Comparison of ENCODE assay signal across 8 cellular contexts in the genomic region with DNA sequence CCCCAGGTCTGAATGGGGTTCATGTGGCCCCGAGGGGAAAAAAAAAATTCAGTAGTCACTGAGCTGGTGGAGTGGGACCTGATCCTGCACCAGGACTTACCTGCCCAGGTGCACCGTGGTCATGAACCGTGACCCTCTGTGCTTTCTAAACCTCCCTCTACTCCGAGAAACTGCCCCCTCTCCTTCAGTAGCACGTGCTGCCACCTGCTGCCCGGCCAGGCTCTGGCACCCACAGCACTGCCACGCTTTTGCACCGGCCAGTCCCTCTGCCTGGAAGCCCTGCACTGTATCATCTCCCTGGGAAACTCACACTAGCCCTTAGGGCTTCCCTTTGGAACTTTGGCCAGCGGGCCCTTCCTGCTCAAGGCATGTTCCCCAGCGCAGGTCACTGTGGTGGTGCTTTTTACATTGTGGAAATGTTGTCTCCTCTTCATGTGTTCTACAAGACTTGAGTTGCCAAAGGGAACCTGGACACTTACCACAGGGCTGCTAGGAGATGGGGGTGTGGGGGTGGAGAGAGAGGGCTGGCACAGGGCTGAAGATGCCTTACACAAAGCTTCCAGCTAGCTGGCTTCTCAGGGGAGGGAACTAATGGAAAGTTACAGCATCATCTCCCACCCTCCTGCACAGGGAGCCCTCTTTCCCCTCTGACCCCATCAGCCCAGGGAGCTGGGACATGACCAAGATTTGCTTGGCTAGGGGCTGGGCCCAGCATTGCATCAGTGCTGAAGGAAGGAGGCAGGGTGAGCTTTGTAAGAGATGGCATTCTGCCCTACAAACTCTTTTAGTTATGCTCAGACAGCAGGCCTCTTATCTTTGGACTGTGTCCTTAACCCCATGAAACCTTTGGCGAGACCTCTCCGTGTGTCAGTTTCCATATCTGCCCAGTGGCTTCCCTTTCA. TPM values are rescaled to one million over a fixed set of nuclear protein-coding genes. Genes with fewer than 3 reads are reported as not detected.
A peak's percentile ranks its signal among the peaks of the same experiment; 100 is the strongest.
DNase-seq lines count a peak whose midpoint lies in the region; ATAC-seq, FAIRE-seq and TF ChIP-seq lines count a peak whose summit lies in the region.

No MANE protein-coding gene starts in this region.

- CTCF ChIA-PET in K562 (lab: Yijun Ruan, JAX; ENCODE audit: low intra/inter-chr PET ratio) = no interaction called here

- H3K4me3 ChIP-seq in K562 (no peak overlapping the region), lower lobe of right lung (no peak overlapping the region), gastroesophageal sphincter (no peak overlapping the region)

- H3K27me3 ChIP-seq in K562 (ENCODE audit: control insufficient read depth in 2 of 2, insufficient read depth in 2 of 2, low read length in 2 of 2) (peaks cover 0 to 12% of the 10 kb centered on the region in 2 experiments; a peak in 1 of 5 replicates), lower lobe of right lung (ENCODE audit: low read depth) (peaks cover 44% of the 10 kb centered on the region), gastroesophageal sphincter (peaks cover 66% of the 10 kb centered on the region)

- H3K9me3 ChIP-seq in K562 (replicated peaks; ENCODE audit: control insufficient read depth, insufficient read depth, low read depth, low read length) = no peaks in the 10 kb centered on the region
- H3K9me3 ChIP-seq in lower lobe of right lung = no peaks in the 10 kb centered on the region
- H3K9me3 ChIP-seq in gastroesophageal sphincter = no peaks in the 10 kb centered on the region

- in situ Hi-C loops in K562 (cut with MboI) = no loop called here

- 2% methylated on average over 11 of the region's 12 CpGs for WGBS in K562 (ENCODE audit: insufficient coverage, low coverage, missing lambda C conversion rate)
- WGBS in gastroesophageal sphincter (ENCODE audit: low coverage in 1 of 2), 2 donors = 28 to 32% methylated on average over 8 to 9 of the region's 12 CpGs

- H3K9me1 ChIP-seq in K562 (ENCODE audit: control insufficient read depth, insufficient read depth, low read length) = no peaks in the 10 kb centered on the region

- DNase-seq in GM03348 (ENCODE audit: low spot score) (peak; percentile 49), K562 (ENCODE audit: extremely low read depth in 1 of 4, low spot score in 3 of 4) (peak; percentile 5 to 29 (median 26)), lower lobe of right lung (no peak), NCI-H2227 treated with DMSO at 0.1 percent for 48 hours (lab: John Stamatoyannopoulos, UW) (no peak)

- no peak for TF ChIP-seq EP300 in K562 (IDR thresholded peaks at IDR 0.05; ENCODE audit: low read length)
- TF ChIP-seq EP300 in gastroesophageal sphincter (IDR thresholded peaks at IDR 0.05) = no peak

- H4K20me1 ChIP-seq in K562 (replicated peaks; ENCODE audit: control insufficient read depth, insufficient read depth, low read length) = peaks cover 5% of the 10 kb centered on the region

- peak; percentile 83 for ATAC-seq in K562
- ATAC-seq in lower lobe of right lung = peak; percentile 29 to 58
- ATAC-seq in HG02642 (IDR thresholded peaks at IDR 0.05; ENCODE audit: poor library complexity, unreplicated experiment) = no peak
- ATAC-seq in gastroesophageal sphincter = no peak
- ATAC-seq in HG03457 (IDR thresholded peaks at IDR 0.05; ENCODE audit: unreplicated experiment) = no peak

- 0 out of 4 replicates have a peak, but pooled peaks of 1 of the 2 experiments have one; percentile 10 for TF ChIP-seq RAD21 in K562 (CRISPR knock-in tag; conservative IDR thresholded peaks at IDR 0.05 in 1 of 2, IDR thresholded peaks at IDR 0.05 in 1 of 2)

- intact Hi-C loops in K562 (cut with micrococcal nuclease) = no loop called here
- intact Hi-C loops in lower lobe of right lung (cut with DNase I) = no loop called here

- no peaks in the 10 kb centered on the region for H3K79me2 ChIP-seq in K562 (ENCODE audit: control insufficient read depth, insufficient read depth, low read length)

- H3K9ac ChIP-seq in K562 (ENCODE audit: insufficient read depth in 1 of 2, low read depth in 2 of 2, low read length in 2 of 2) = no peak overlapping the region

- no peak for FAIRE-seq in K562 (lab: Jason Lieb, UNC)

- no TSS peak for BruUV-seq in K562 (replicated peaks; lab: Mats Ljungman, UMichigan)

- POLR2A ChIA-PET in K562 (lab: Yijun Ruan, JAX) = no interaction called here

- H3K4me2 ChIP-seq in K562 (ENCODE audit: insufficient read depth, low read length) = no peak overlapping the region

- no peaks in the 10 kb centered on the region for H3K36me3 ChIP-seq in K562 (ENCODE audit: control insufficient read depth, insufficient read depth, low read length)
- no peaks in the 10 kb centered on the region for H3K36me3 ChIP-seq in lower lobe of right lung
- H3K36me3 ChIP-seq in gastroesophageal sphincter = no peaks in the 10 kb centered on the region

- TF ChIP-seq POLR2A in K562 (conservative IDR thresholded peaks at IDR 0.05) (no peak), gastroesophageal sphincter (IDR thresholded peaks at IDR 0.05) (no peak)

- no peak overlapping the region for H3K27ac ChIP-seq in K562 (ENCODE audit: extremely low read depth, low read depth, low read length)
- H3K27ac ChIP-seq in lower lobe of right lung = no peak overlapping the region
- no peak overlapping the region for H3K27ac ChIP-seq in gastroesophageal sphincter

- H2AFZ ChIP-seq in K562 (ENCODE audit: low read depth, low read length) = no peak overlapping the region

- H3K4me1 ChIP-seq in K562 (replicated peaks in 1 of 2; ENCODE audit: control insufficient read depth in 2 of 2, insufficient read depth in 2 of 2, low read length in 2 of 2) (no peaks in the 10 kb centered on the region), lower lobe of right lung (peaks cover 7% of the 10 kb centered on the region), gastroesophageal sphincter (peaks cover 0 to 27% (median 10%) of the 10 kb centered on the region in 3 donors)

- TF ChIP-seq CTCF in LNCAP (IDR thresholded peaks at IDR 0.05) (peak; percentile 73), K562 (IDR thresholded peaks at IDR 0.05 in 2 of 3, conservative IDR thresholded peaks at IDR 0.05 in 1 of 3; ENCODE audit: insufficient read depth in 2 of 3, low read depth in 1 of 3, low read length in 3 of 3) (peak in 2 of 3 experiments; percentile 36 to 47; a peak in 2 of 6 replicates), lower lobe of right lung (IDR thresholded peaks at IDR 0.05) (peak; percentile 34), gastroesophageal sphincter (IDR thresholded peaks at IDR 0.05) (peak in 1 of 4 experiments; percentile 18)

TF ChIP-seq in K562, 482 proteins besides CTCF, POLR2A, EP300 and RAD21 (continues in another document):
- TF ChIP-seq SMARCC2 (IDR thresholded peaks at IDR 0.05; ENCODE audit: low read depth) = no peak
- TF ChIP-seq HDAC8 (tag; IDR thresholded peaks at IDR 0.05) = no peak
- no peak for TF ChIP-seq ZNF695 (CRISPR knock-in tag; IDR thresholded peaks at IDR 0.05)
- TF ChIP-seq TGIF2 (CRISPR knock-in tag; IDR thresholded peaks at IDR 0.05) = no peak
- TF ChIP-seq, protein P1, sequence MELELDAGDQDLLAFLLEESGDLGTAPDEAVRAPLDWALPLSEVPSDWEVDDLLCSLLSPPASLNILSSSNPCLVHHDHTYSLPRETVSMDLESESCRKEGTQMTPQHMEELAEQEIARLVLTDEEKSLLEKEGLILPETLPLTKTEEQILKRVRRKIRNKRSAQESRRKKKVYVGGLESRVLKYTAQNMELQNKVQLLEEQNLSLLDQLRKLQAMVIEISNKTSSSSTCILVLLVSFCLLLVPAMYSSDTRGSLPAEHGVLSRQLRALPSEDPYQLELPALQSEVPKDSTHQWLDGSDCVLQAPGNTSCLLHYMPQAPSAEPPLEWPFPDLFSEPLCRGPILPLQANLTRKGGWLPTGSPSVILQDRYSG (tag; conservative IDR thresholded peaks at IDR 0.05; ENCODE audit: low read depth) = no peak
- no peak for TF ChIP-seq ZNF133 (CRISPR knock-in tag; IDR thresholded peaks at IDR 0.05)
- no peak for TF ChIP-seq RBM39 (optimal IDR thresholded peaks at IDR 0.05; ENCODE audit: low read depth, low read length)
- no peak for TF ChIP-seq ZC3H11A (IDR thresholded peaks at IDR 0.05; ENCODE audit: low read depth, low read length)
- TF ChIP-seq ZNF217 (CRISPR knock-in tag; IDR thresholded peaks at IDR 0.05) = no peak
- TF ChIP-seq L3MBTL2 (IDR thresholded peaks at IDR 0.05) = no peak

RNA-seq across cellular contexts. Expression of a gene that starts 2.5 kb away (rescaled TPM):
- total RNA-seq in K562 (2011; cell fraction: chromatin; rRNA removed; ENCODE audit: low replicate concordance) = not detected in 2 replicates
- not detected in 2 replicates for total RNA-seq in K562 (2011; cell fraction: nucleolus; rRNA removed)
- not detected in 2 replicates for total RNA-seq in K562 (2011; cell fraction: nucleoplasm; rRNA removed)
- total RNA-seq in K562 (2014; rRNA removed) (not detected in 2 replicates), K562 (2014; rRNA removed; fragmentation: Illumina TruSeq; extraction: Trizol) (not detected in 2 replicates), K562 (2015; rRNA removed; fragmentation: Illumina TruSeq; extraction: Trizol) (not detected in 2 replicates), K562 (2021) (not detected in 2 replicates), lower lobe of right lung (8.0 TPM), gastroesophageal sphincter (under 1 TPM in 1 of 4 donors, not detected in 3; 0.04 TPM)
- polyA plus RNA-seq in K562 (2011; rRNA removed) (not detected in 2 replicates), K562 (2014; fragmentation: Illumina TruSeq; extraction: Trizol) (not detected in 2 replicates), K562 (2014; fragmentation: Nextera tagmentation; extraction: Ambion mirVana) (not detected), K562 (2014; rRNA removed) (not detected in 2 replicates)
- polyA plus RNA-seq in K562 (2011; cell fraction: cytosol; rRNA removed) = not detected in 2 replicates
- polyA plus RNA-seq in K562 (2011; cell fraction: nucleus; rRNA removed) = not detected in 2 replicates
- polyA plus RNA-seq in K562 (2012) = not detected in 2 replicates
- not detected in 2 replicates for polyA minus RNA-seq in K562 (2011; rRNA and poly(A)+ RNA removed)
- not detected in 2 replicates for polyA minus RNA-seq in K562 (2011; cell fraction: cytosol; rRNA and poly(A)+ RNA removed)
- polyA minus RNA-seq in K562 (2011; cell fraction: nucleus; rRNA and poly(A)+ RNA removed) = not detected in 2 replicates

Comparison
In these comparisons a context has a peak if more than half of its experiments do, and no peak if none do; other contexts are left out.
1. DNase-seq: peak in GM03348 (single experiment) and K562 (4 of 4); none in lower lobe of right lung (single experiment) and NCI-H2227 treated with DMSO at 0.1 percent for 48 hours (single experiment).
2. ATAC-seq: peak in K562 (single experiment) and lower lobe of right lung (2 of 2); none in HG02642 (single experiment), gastroesophageal sphincter (single experiment) and HG03457 (single experiment).